In genomic region chr20:62923059-62923668, GRCh38 we compare ENCODE assay signal across 8 cellular contexts. TPM values are rescaled to one million over a fixed set of nuclear protein-coding genes. Genes with fewer than 3 reads are reported as not detected.
DNase-seq lines count a peak whose midpoint lies in the region; ATAC-seq, FAIRE-seq and TF ChIP-seq lines count a peak whose summit lies in the region.
"Not testable (repeated sequence)": the region's sequence is repeated elsewhere in the genome, so short reads cannot be mapped to it uniquely, and the experiment has no call there.

No MANE protein-coding gene starts in this region.

- not testable (repeated sequence) for ATAC-seq in T-cell (replicated peaks in 1 of 4); activated naive CD8-positive, alpha-beta T cell treated with anti-CD3 and anti-CD28 coated beads, Interleukin-2, amount 50 U/mL, for 24 hours
- peak in 3 of 4 donors; percentile 23 to 32 (median 30) for ATAC-seq in pancreas

- TF ChIP-seq CTCF in Calu3 (IDR thresholded peaks at IDR 0.05; ENCODE audit: unreplicated experiment); KMS-11 (conservative IDR thresholded peaks at IDR 0.05; ENCODE audit: low read depth, low read length); pancreas (IDR thresholded peaks at IDR 0.05); vagina (IDR thresholded peaks at IDR 0.05): not testable (repeated sequence)

- WGBS in pancreas, 2 donors: 46 to 47% methylated on average over 17 of the region's 17 CpGs

- H3K36me3 ChIP-seq in KMS-11 (ENCODE audit: insufficient read depth); pancreas; vagina: not testable (repeated sequence)

- not testable (repeated sequence) for H3K4me3 ChIP-seq in KMS-11 (IDR thresholded peaks at IDR 0.05; ENCODE audit: insufficient read depth, low read depth, low read length)
- peak overlapping the region in 1 of 4 donors; percentile 0 for H3K4me3 ChIP-seq in pancreas
- peak overlapping the region; percentile 8 to 18 for H3K4me3 ChIP-seq in vagina

- peaks cover 60% of the 10 kb centered on the region for H3K36me3 Mint-ChIP-seq in Calu3 (ENCODE audit: insufficient read depth, unreplicated experiment)
- H3K36me3 Mint-ChIP-seq in T-cell: not testable (repeated sequence)
- peaks cover 11% of the 10 kb centered on the region for H3K36me3 Mint-ChIP-seq in activated naive CD8-positive, alpha-beta T cell treated with anti-CD3 and anti-CD28 coated beads, Interleukin-2, amount 50 U/mL, for 24 hours (ENCODE audit: low read depth)

- H3K27me3 Mint-ChIP-seq in Calu3 (ENCODE audit: unreplicated experiment); T-cell; activated naive CD8-positive, alpha-beta T cell treated with anti-CD3 and anti-CD28 coated beads, Interleukin-2, amount 50 U/mL, for 24 hours: not testable (repeated sequence)

- BruUV-seq in Calu3 (replicated peaks; lab: Mats Ljungman, UMichigan): not testable (repeated sequence)

- H3K27ac Mint-ChIP-seq in Calu3 (ENCODE audit: unreplicated experiment) (peak overlapping the region; percentile 97), T-cell (peak overlapping the region; percentile 89 to 96)
- peak overlapping the region; percentile 86 for H3K27ac Mint-ChIP-seq in activated naive CD8-positive, alpha-beta T cell treated with anti-CD3 and anti-CD28 coated beads, Interleukin-2, amount 50 U/mL, for 24 hours

- not testable (repeated sequence) for H3K27ac ChIP-seq in KMS-11
- peak overlapping the region; percentile 91 for H3K27ac ChIP-seq in epithelial cell of prostate
- peak overlapping the region in 2 of 4 donors; percentile 90 to 97 for H3K27ac ChIP-seq in pancreas
- peak overlapping the region; percentile 96 for H3K27ac ChIP-seq in vagina

- H3K79me2 ChIP-seq in KMS-11 (ENCODE audit: insufficient read depth, low read depth): peaks cover 94% of the 10 kb centered on the region

- CTCF ChIA-PET in Calu3 (lab: Charles Lee) (interaction anchor here (1.0 to 1.3 kb wide), 2 partner anchors 8 to 22 kb away, joined by 4 to 5 read pairs; no protein-coding TSS in a partner anchor), T-cell (lab: Charles Lee) (interaction anchor here in 1 of 2 donors (1.0 to 1.8 kb wide), 2 partner anchors 15 to 22 kb away, joined by 5 to 6 read pairs; no protein-coding TSS in a partner anchor)

- H3K4me2 ChIP-seq in KMS-11: 0 out of 2 replicates have a peak overlapping the region, but pooled peaks have one; percentile 89

- H3K9me3 Mint-ChIP-seq in Calu3 (ENCODE audit: low read depth, unreplicated experiment); T-cell; activated naive CD8-positive, alpha-beta T cell treated with anti-CD3 and anti-CD28 coated beads, Interleukin-2, amount 50 U/mL, for 24 hours: not testable (repeated sequence)

- H3K4me1 Mint-ChIP-seq in Calu3 (ENCODE audit: low read depth, unreplicated experiment) (peaks cover 66% of the 10 kb centered on the region), T-cell (peaks cover 79 to 85% (median 83%) of the 10 kb centered on the region in 3 donors)
- peaks cover 80% of the 10 kb centered on the region for H3K4me1 Mint-ChIP-seq in activated naive CD8-positive, alpha-beta T cell treated with anti-CD3 and anti-CD28 coated beads, Interleukin-2, amount 50 U/mL, for 24 hours

- peaks cover 79% of the 10 kb centered on the region for H3K4me1 ChIP-seq in KMS-11 (ENCODE audit: low read depth, poor library complexity, severe bottlenecking)
- H3K4me1 ChIP-seq in pancreas: peaks cover 38 to 78% (median 66%) of the 10 kb centered on the region in 3 donors
- H3K4me1 ChIP-seq in vagina: peaks cover 87% of the 10 kb centered on the region

- not testable (repeated sequence) for H2AFZ ChIP-seq in KMS-11 (ENCODE audit: low read depth)

- TF ChIP-seq POLR2A in vagina (IDR thresholded peaks at IDR 0.05): not testable (repeated sequence)

- POLR2A ChIA-PET in T-cell (lab: Charles Lee): not testable (repeated sequence)

- not testable (repeated sequence) for H3K9ac ChIP-seq in KMS-11

- intact Hi-C loops in Calu3 (cut with micrococcal nuclease; ENCODE audit: unreplicated experiment); pancreas (cut with DNase I); vagina (cut with DNase I): not testable (repeated sequence)

- peak; percentile 80 for DNase-seq in Calu3
- DNase-seq in T-cell; activated naive CD8-positive, alpha-beta T cell treated with anti-CD3 and anti-CD28 coated beads, Interleukin-2, amount 50 U/mL, for 24 hours; vagina (ENCODE audit: extremely low spot score in 2 of 2): not testable (repeated sequence)
- peak; percentile 61 for DNase-seq in epithelial cell of prostate (ENCODE audit: low read depth, low spot score)
- DNase-seq in kidney tubule cell (ENCODE audit: low spot score): peak; percentile 92
- DNase-seq in pancreas: peak in 4 of 6 donors; percentile 48 to 59 (median 54)

- H3K27me3 ChIP-seq in KMS-11 (ENCODE audit: insufficient read depth, low read depth); pancreas; vagina: not testable (repeated sequence)

- H4K20me1 ChIP-seq in KMS-11 (ENCODE audit: insufficient read depth): peaks cover 70% of the 10 kb centered on the region

- FAIRE-seq in pancreas (lab: Jason Lieb, UNC): not testable (repeated sequence)

- not testable (repeated sequence) for H3K9me3 ChIP-seq in pancreas, vagina

- H3K4me3 Mint-ChIP-seq in Calu3 (ENCODE audit: low read depth, unreplicated experiment): peak overlapping the region; percentile 94
- peak overlapping the region; percentile 95 to 97 (median 95) for H3K4me3 Mint-ChIP-seq in T-cell
- H3K4me3 Mint-ChIP-seq in activated naive CD8-positive, alpha-beta T cell treated with anti-CD3 and anti-CD28 coated beads, Interleukin-2, amount 50 U/mL, for 24 hours: peak overlapping the region; percentile 68

RNA-seq across cellular contexts. Expression of gene DIDO1, which starts 3.1 kb away (rescaled TPM):
- total RNA-seq in Calu3 (2022) (75.6 and 77.1 TPM in 2 replicates), T-cell (100 to 1,000 TPM in 3 of 5 donors, 10 to 100 TPM in 2; 70.5 to 116 (median 113) TPM), pancreas (10 to 100 TPM; 16.7 to 29.8 (median 18.5) TPM), vagina (58.7 TPM)
- 10 to 100 TPM; 17.3 to 21.2 TPM for polyA plus RNA-seq in pancreas

RNA-seq across cellular contexts. Expression of gene GID8, which starts 14.8 kb away (rescaled TPM):
- 64.3 and 64.6 TPM in 2 replicates for total RNA-seq in Calu3 (2022)
- 10 to 100 TPM; 33.1 to 43.4 (median 41.2) TPM for total RNA-seq in T-cell
- total RNA-seq in pancreas: 10 to 100 TPM; 13.1 to 22.4 (median 16.6) TPM
- 10 to 100 TPM in 1 of 2 donors, 1 to 10 TPM in 1; 6.0 to 14.6 TPM for polyA plus RNA-seq in pancreas
- 30.2 TPM for total RNA-seq in vagina

RNA-seq across cellular contexts. Expression of gene SLC17A9, which starts 29.3 kb away (rescaled TPM):
- 12.0 and 18.8 TPM in 2 replicates for total RNA-seq in Calu3 (2022)
- total RNA-seq in T-cell: 1 to 10 TPM; 5.3 to 8.8 (median 8.3) TPM
- 1 to 10 TPM in 5 of 6 donors, under 1 TPM in 1; 0.63 to 7.7 (median 2.3) TPM for total RNA-seq in pancreas
- polyA plus RNA-seq in pancreas: 1 to 10 TPM; 3.5 to 6.2 TPM
- total RNA-seq in vagina: 2.5 TPM
